Comparison of ENCODE assay signal across 2 cellular contexts in genomic region chr3:138856799-138857198, GRCh38.
TF ChIP-seq lines count a peak whose summit lies in the region.

No MANE protein-coding gene starts in this region.

TF ChIP-seq in GM23338, 12 proteins besides CTCF, POLR2A, EP300 and RAD21:
- TF ChIP-seq STAT1 (IDR thresholded peaks at IDR 0.05; ENCODE audit: unreplicated experiment) (no peak), ETS1 (IDR thresholded peaks at IDR 0.05) (no peak), POLR2AphosphoS5 (IDR thresholded peaks at IDR 0.05; ENCODE audit: low read depth) (no peak), ZNF462 (CRISPR knock-in tag; IDR thresholded peaks at IDR 0.05) (no peak), CREB1 (CRISPR knock-in tag; IDR thresholded peaks at IDR 0.05; ENCODE audit: low read depth) (no peak), ZNF331 (CRISPR knock-in tag; IDR thresholded peaks at IDR 0.05; ENCODE audit: low read depth) (no peak), EZH2 (IDR thresholded peaks at IDR 0.05; ENCODE audit: low read depth, unreplicated experiment) (no peak), JUNB (IDR thresholded peaks at IDR 0.05; ENCODE audit: unreplicated experiment) (no peak), REST (IDR thresholded peaks at IDR 0.05; ENCODE audit: unreplicated experiment) (no peak), ZNF114 (CRISPR knock-in tag; IDR thresholded peaks at IDR 0.05) (no peak), NANOG (IDR thresholded peaks at IDR 0.05; ENCODE audit: borderline replicate concordance) (no peak), EZH2phosphoT487 (IDR thresholded peaks at IDR 0.05; ENCODE audit: unreplicated experiment) (no peak)

TF ChIP-seq in endothelial cell of umbilical vein, 7 proteins besides CTCF, POLR2A, EP300 and RAD21:
- TF ChIP-seq EZH2 (IDR thresholded peaks at IDR 0.05; ENCODE audit: borderline replicate concordance, low read depth, low read length, severe bottlenecking) (no peak), JUN (IDR thresholded peaks at IDR 0.05; ENCODE audit: borderline replicate concordance, insufficient read depth, insufficient read length, low read depth) (no peak), MYC (IDR thresholded peaks at IDR 0.05; ENCODE audit: low read depth, low read length) (no peak), MAX (IDR thresholded peaks at IDR 0.05; ENCODE audit: insufficient read depth, insufficient read length) (no peak), POLR2AphosphoS5 (IDR thresholded peaks at IDR 0.05; ENCODE audit: insufficient read depth, low read depth, low read length) (no peak), FOS (IDR thresholded peaks at IDR 0.05; ENCODE audit: borderline replicate concordance, insufficient read depth, low read length) (no peak), GATA2 (IDR thresholded peaks at IDR 0.05; ENCODE audit: insufficient read depth, insufficient read length, low read depth, low read length) (no peak)
